In the genomic region with DNA sequence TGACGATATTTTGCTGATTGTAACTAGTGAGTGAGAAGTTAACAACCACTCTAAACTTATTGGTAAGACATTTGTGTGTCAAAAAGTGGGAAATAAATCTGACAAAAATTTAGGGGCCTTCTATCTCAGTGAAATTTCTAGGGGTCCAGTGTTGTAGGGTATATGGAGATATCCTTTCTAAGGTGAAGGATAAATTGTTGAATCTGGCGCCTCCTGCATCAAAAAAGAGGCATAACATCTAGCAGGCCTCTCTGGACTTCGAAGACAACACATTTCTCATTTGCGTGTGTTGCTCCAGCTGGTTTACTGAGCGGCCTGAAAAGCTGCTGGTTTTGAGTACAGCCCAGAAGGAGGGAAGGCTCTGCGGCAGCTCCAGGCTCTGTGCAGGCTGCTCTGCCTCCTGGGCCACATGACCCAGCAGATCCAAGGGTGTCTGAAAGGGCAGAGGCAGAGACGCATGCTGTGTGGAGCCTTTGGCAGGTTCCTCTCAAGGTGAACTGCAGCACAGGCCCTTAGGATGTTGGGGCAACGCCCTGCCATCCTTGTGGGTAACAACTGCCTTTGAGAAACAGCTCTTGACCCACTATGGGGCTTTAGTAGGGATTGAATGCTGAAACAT, we compare ENCODE assay signal across 1 cellular context.
TF ChIP-seq lines count a peak whose summit lies in the region.

No MANE protein-coding gene starts in this region.

TF ChIP-seq in SK-N-SH, 30 proteins besides CTCF, POLR2A, EP300 and RAD21 (continued from another document):
- TF ChIP-seq, protein P1, sequence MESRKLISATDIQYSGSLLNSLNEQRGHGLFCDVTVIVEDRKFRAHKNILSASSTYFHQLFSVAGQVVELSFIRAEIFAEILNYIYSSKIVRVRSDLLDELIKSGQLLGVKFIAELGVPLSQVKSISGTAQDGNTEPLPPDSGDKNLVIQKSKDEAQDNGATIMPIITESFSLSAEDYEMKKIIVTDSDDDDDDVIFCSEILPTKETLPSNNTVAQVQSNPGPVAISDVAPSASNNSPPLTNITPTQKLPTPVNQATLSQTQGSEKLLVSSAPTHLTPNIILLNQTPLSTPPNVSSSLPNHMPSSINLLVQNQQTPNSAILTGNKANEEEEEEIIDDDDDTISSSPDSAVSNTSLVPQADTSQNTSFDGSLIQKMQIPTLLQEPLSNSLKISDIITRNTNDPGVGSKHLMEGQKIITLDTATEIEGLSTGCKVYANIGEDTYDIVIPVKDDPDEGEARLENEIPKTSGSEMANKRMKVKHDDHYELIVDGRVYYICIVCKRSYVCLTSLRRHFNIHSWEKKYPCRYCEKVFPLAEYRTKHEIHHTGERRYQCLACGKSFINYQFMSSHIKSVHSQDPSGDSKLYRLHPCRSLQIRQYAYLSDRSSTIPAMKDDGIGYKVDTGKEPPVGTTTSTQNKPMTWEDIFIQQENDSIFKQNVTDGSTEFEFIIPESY (IDR thresholded peaks at IDR 0.05; ENCODE audit: borderline replicate concordance, low read depth) = no peak
- no peak for TF ChIP-seq YY1 (IDR thresholded peaks at IDR 0.05; ENCODE audit: low read depth)
- no peak for TF ChIP-seq MXI1 (IDR thresholded peaks at IDR 0.05; ENCODE audit: low read depth, low read length)
- TF ChIP-seq TCF12 (IDR thresholded peaks at IDR 0.05) = no peak
